ENCODE assay signal across 33 cellular contexts in the genomic region with DNA sequence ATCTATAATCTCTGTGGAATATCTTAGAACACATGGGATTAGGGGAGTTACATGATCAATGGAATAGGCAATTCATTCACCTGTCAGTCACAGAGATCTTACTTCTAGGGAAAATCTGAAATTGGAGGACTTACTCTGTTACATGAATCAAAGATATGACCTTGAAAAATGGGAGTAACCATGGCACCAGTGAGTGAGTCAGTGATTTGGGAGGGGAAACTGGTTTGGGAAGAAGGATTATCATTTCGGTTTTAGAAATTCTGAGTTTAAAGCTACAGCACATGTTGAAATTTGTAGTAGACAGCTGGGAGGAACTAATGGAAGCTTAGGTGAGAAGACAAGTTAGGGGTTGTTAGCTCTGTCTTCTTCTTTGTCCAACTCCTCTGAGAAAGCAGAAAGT.
A peak's percentile ranks its signal among the peaks of the same experiment; 100 is the strongest.
DNase-seq lines count a peak whose midpoint lies in the region; ATAC-seq lines count a peak whose summit lies in the region.
"Had no signal": no experiment of that assay in that cellular context is flagged by ENCODE, and none has a peak within 500 bp of the region (broad histone marks: within the 10 kb centered on the region; RNA-seq: fewer than 3 reads in every experiment).

No MANE protein-coding gene starts in this region.

- peaks cover 6% of the 10 kb centered on the region for H3K9me3 Mint-ChIP-seq in activated CD4-positive, alpha-beta T cell treated with anti-CD3 and anti-CD28 coated beads for 36 hours (ENCODE audit: low read depth)
- H3K9me3 Mint-ChIP-seq: activated CD4-positive, alpha-beta T cell treated with anti-CD3 and anti-CD28 coated beads, Interleukin-2, amount 10 ng/mL, durations not matched to agents 24 days and 14 days; effector memory CD8-positive, alpha-beta T cell had no signal

- intact Hi-C loops in activated CD4-positive, alpha-beta T cell treated with anti-CD3 and anti-CD28 coated beads for 36 hours (cut with DNase I, micrococcal nuclease), result no loop called here

- ATAC-seq in activated CD4-positive, alpha-beta T cell treated with anti-CD3 and anti-CD28 coated beads for 36 hours, result no peak
- ATAC-seq: effector memory CD8-positive, alpha-beta T cell; left colon; mucosa of descending colon; stimulated activated effector memory CD8-positive, alpha-beta T cell treated with anti-CD3 and anti-CD28 coated beads, Interleukin-12 subunit alpha, Interleukin-12 subunit beta, amount 100 ng/mL, for 72 hours; T-cell; upper lobe of right lung had no signal

- in situ Hi-C loops in G401 (cut with HindIII; ENCODE audit: low sequenced_read_pairs), result no loop called here

- H3K27me3 Mint-ChIP-seq in activated CD4-positive, alpha-beta T cell treated with anti-CD3 and anti-CD28 coated beads for 36 hours, result no peaks in the 10 kb centered on the region
- H3K27me3 Mint-ChIP-seq: activated CD4-positive, alpha-beta T cell treated with anti-CD3 and anti-CD28 coated beads, Interleukin-2, amount 10 ng/mL, durations not matched to agents 24 days and 14 days; activated naive CD8-positive, alpha-beta T cell treated with anti-CD3 and anti-CD28 coated beads for 36 hours; effector memory CD8-positive, alpha-beta T cell; T-cell had no signal

- DNase-seq in activated CD4-positive, alpha-beta T cell treated with anti-CD3 and anti-CD28 coated beads for 36 hours, result no peak
- no peak for DNase-seq in activated CD4-positive, alpha-beta T cell treated with anti-CD3 and anti-CD28 coated beads for 48 hours
- DNase-seq in amniotic epithelial cell (ENCODE audit: low read depth), result peak; percentile 24
- DNase-seq in fibroblast of peridontal ligament (ENCODE audit: extremely low read depth), result peak; percentile 50
- peak; percentile 37 for DNase-seq in stromal cell of bone marrow (ENCODE audit: low read depth)
- DNase-seq in RPMI8226, result no peak
- no peak for DNase-seq in G401 (ENCODE audit: low spot score)
- no peak for DNase-seq in NCI-H2029 treated with DMSO at 0.1 percent for 48 hours (lab: John Stamatoyannopoulos, UW)
- DNase-seq: activated CD4-positive, alpha-beta T cell treated with anti-CD3 and anti-CD28 coated beads, Interleukin-2, amount 10 ng/mL, durations not matched to agents 24 days and 14 days; activated CD8-positive, alpha-beta memory T cell treated with anti-CD3 and anti-CD28 coated beads for 24 hours; activated gamma-delta T cell; activated naive CD8-positive, alpha-beta T cell treated with anti-CD3 and anti-CD28 coated beads for 36 hours; activated T-cell treated with anti-CD3 and anti-CD28 coated beads for 4 hours; Caco-2; caudate nucleus; cortex of kidney; DMS53; effector memory CD8-positive, alpha-beta T cell; erythroblast; hypothalamus; left colon; mucosa of descending colon; NCI-H1436 treated with DMSO at 0.1 percent for 48 hours; NCI-H345; ovary; Peyer's patch; stimulated activated CD4-positive, alpha-beta T cell treated with anti-CD3 and anti-CD28 coated beads, Interleukin-15, amount 100 ng/mL, for 24 hours; T-cell; upper lobe of right lung; WERI-Rb-1 had no signal

- H3K4me3 Mint-ChIP-seq in activated CD4-positive, alpha-beta T cell treated with anti-CD3 and anti-CD28 coated beads for 36 hours, result no peak overlapping the region
- H3K4me3 Mint-ChIP-seq: activated CD4-positive, alpha-beta T cell treated with anti-CD3 and anti-CD28 coated beads, Interleukin-2, amount 10 ng/mL, durations not matched to agents 24 days and 14 days; activated naive CD8-positive, alpha-beta T cell treated with anti-CD3 and anti-CD28 coated beads for 36 hours; CD14-positive monocyte; effector memory CD8-positive, alpha-beta T cell; nephron; stimulated activated effector memory CD8-positive, alpha-beta T cell treated with anti-CD3 and anti-CD28 coated beads, Interleukin-12 subunit alpha, Interleukin-12 subunit beta, amount 100 ng/mL, for 72 hours; T-cell had no signal

- H3K36me3 Mint-ChIP-seq in activated CD4-positive, alpha-beta T cell treated with anti-CD3 and anti-CD28 coated beads for 36 hours (ENCODE audit: low read depth), result peaks cover 12% of the 10 kb centered on the region
- H3K36me3 Mint-ChIP-seq: CD14-positive monocyte; stimulated activated effector memory CD8-positive, alpha-beta T cell treated with anti-CD3 and anti-CD28 coated beads, Interleukin-12 subunit alpha, Interleukin-12 subunit beta, amount 100 ng/mL, for 72 hours had no signal

- CTCF ChIA-PET in activated CD4-positive, alpha-beta T cell treated with anti-CD3 and anti-CD28 coated beads for 36 hours (lab: Charles Lee), result interaction anchor here (0.6 to 2.2 kb wide), 4 partner anchors 10 to 257 kb away, joined by 3 to 8 read pairs (median 4); no protein-coding TSS in a partner anchor

- peak overlapping the region; percentile 29 for H3K27ac Mint-ChIP-seq in activated CD4-positive, alpha-beta T cell treated with anti-CD3 and anti-CD28 coated beads for 36 hours
- H3K27ac Mint-ChIP-seq: activated CD4-positive, alpha-beta T cell treated with anti-CD3 and anti-CD28 coated beads, Interleukin-2, amount 10 ng/mL, durations not matched to agents 24 days and 14 days; activated naive CD8-positive, alpha-beta T cell treated with anti-CD3 and anti-CD28 coated beads for 36 hours; effector memory CD8-positive, alpha-beta T cell; nephron; stimulated activated effector memory CD8-positive, alpha-beta T cell treated with anti-CD3 and anti-CD28 coated beads, Interleukin-12 subunit alpha, Interleukin-12 subunit beta, amount 100 ng/mL, for 72 hours; T-cell had no signal

- H3K4me1 Mint-ChIP-seq in activated CD4-positive, alpha-beta T cell treated with anti-CD3 and anti-CD28 coated beads for 36 hours, result no peaks in the 10 kb centered on the region
- H3K4me1 Mint-ChIP-seq: activated CD4-positive, alpha-beta T cell treated with anti-CD3 and anti-CD28 coated beads, Interleukin-2, amount 10 ng/mL, durations not matched to agents 24 days and 14 days; activated naive CD8-positive, alpha-beta T cell treated with anti-CD3 and anti-CD28 coated beads for 36 hours; CD14-positive monocyte; nephron; stimulated activated effector memory CD8-positive, alpha-beta T cell treated with anti-CD3 and anti-CD28 coated beads, Interleukin-12 subunit alpha, Interleukin-12 subunit beta, amount 100 ng/mL, for 72 hours; T-cell had no signal

- POLR2A ChIA-PET in activated CD4-positive, alpha-beta T cell treated with anti-CD3 and anti-CD28 coated beads for 36 hours (lab: Charles Lee), result interaction anchor here (0.6 kb wide), 1 partner anchor 696 kb away, joined by 4 read pairs; no protein-coding TSS in a partner anchor

Comparison
In these comparisons a context has a peak if more than half of its experiments do, and no peak if none do; other contexts are left out.
1. DNase-seq: peak in amniotic epithelial cell (single experiment), fibroblast of peridontal ligament (single experiment) and stromal cell of bone marrow (single experiment); none in activated CD4-positive, alpha-beta T cell treated with anti-CD3 and anti-CD28 coated beads for 36 hours (single experiment), activated CD4-positive, alpha-beta T cell treated with anti-CD3 and anti-CD28 coated beads for 48 hours (single experiment), RPMI8226 (single experiment), G401 (single experiment) and NCI-H2029 treated with DMSO at 0.1 percent for 48 hours (single experiment).